In genomic region chr1:3717715-3718601, GRCh38 we compare ENCODE assay signal across 11 cellular contexts. TPM values are rescaled to one million over a fixed set of nuclear protein-coding genes. Genes with fewer than 3 reads are reported as not detected.
A peak's percentile ranks its signal among the peaks of the same experiment; 100 is the strongest.
DNase-seq lines count a peak whose midpoint lies in the region; ATAC-seq and TF ChIP-seq lines count a peak whose summit lies in the region.
"Had no signal": no experiment of that assay in that cellular context is flagged by ENCODE, and none has a peak within 500 bp of the region (broad histone marks: within the 10 kb centered on the region; RNA-seq: fewer than 3 reads in every experiment).

No MANE protein-coding gene starts in this region.

- H3K4me3 Mint-ChIP-seq in immature natural killer cell: no peak overlapping the region

- peaks cover 0 to 4% (median 2%) of the 10 kb centered on the region in 3 donors for H3K27me3 Mint-ChIP-seq in immature natural killer cell (ENCODE audit: low read depth in 3 of 3)

- ATAC-seq in mucosa of descending colon: peak; percentile 26

- intact Hi-C loops in mucosa of descending colon (cut with DNase I, micrococcal nuclease): no loop called here

- H3K4me1 Mint-ChIP-seq in immature natural killer cell: peaks cover 0 to 12% of the 10 kb centered on the region in 2 donors

- H3K4me3 ChIP-seq in H7 (ENCODE audit: insufficient read depth, low read depth, low read length): peak overlapping the region; percentile 38
- no peak overlapping the region for H3K4me3 ChIP-seq in mucosa of descending colon
- H3K4me3 ChIP-seq: HAP-1, thyroid gland had no signal

- H3K9me3 Mint-ChIP-seq in immature natural killer cell: no peaks in the 10 kb centered on the region

- DNase-seq in DMS 273 (lab: John Stamatoyannopoulos, UW; ENCODE audit: unreplicated experiment) (peak; percentile 67), DMS 273 treated with DMSO at 0.1 percent for 48 hours (lab: John Stamatoyannopoulos, UW) (no peak), H7 (peak; percentile 100), mucosa of descending colon (peak in 1 of 3 donors; percentile 14), DMS114 treated with DMSO at 0.1 percent for 48 hours (lab: John Stamatoyannopoulos, UW; ENCODE audit: unreplicated experiment) (no peak), immature natural killer cell (no peak), HT-29 (ENCODE audit: low spot score) (no peak)
- peak; percentile 61 for DNase-seq in activated CD8-positive, alpha-beta memory T cell treated with anti-CD3 and anti-CD28 coated beads, Interleukin-2, amount 50 U/mL, for 48 hours
- DNase-seq: thyroid gland had no signal

- H3K36me3 ChIP-seq in H7 (replicated peaks; ENCODE audit: control insufficient read depth, insufficient read depth, low read length) (no peaks in the 10 kb centered on the region), mucosa of descending colon (ENCODE audit: low read depth) (no peaks in the 10 kb centered on the region)
- H3K36me3 ChIP-seq: HAP-1, thyroid gland had no signal

- no peaks in the 10 kb centered on the region for H3K36me3 Mint-ChIP-seq in immature natural killer cell

- H3K27me3 ChIP-seq in H7 (ENCODE audit: control insufficient read depth, insufficient read depth, low read length): no peaks in the 10 kb centered on the region
- H3K27me3 ChIP-seq: thyroid gland had no signal

- no peaks in the 10 kb centered on the region for H3K4me1 ChIP-seq in mucosa of descending colon (ENCODE audit: low read depth)
- H3K4me1 ChIP-seq: HAP-1 had no signal

- H3K27ac Mint-ChIP-seq in immature natural killer cell: no peak overlapping the region

- TF ChIP-seq CTCF in mucosa of descending colon (IDR thresholded peaks at IDR 0.05): no peak

- H3K9me3 ChIP-seq in mucosa of descending colon: no peaks in the 10 kb centered on the region
- H3K9me3 ChIP-seq: HAP-1, thyroid gland had no signal

RNA-seq across cellular contexts. Expression of gene CCDC27, which starts 34.3 kb away (rescaled TPM):
- total RNA-seq in H7 (2014; rRNA removed; shearing (Covaris generic)): 0.04 and 0.07 TPM in 2 replicates
- not detected for total RNA-seq in mucosa of descending colon
- polyA plus RNA-seq in immature natural killer cell: not detected
- not detected in 2 replicates for total RNA-seq in HT-29 (2014; rRNA removed; shearing (Covaris generic))
- total RNA-seq: NCI-H460 had no signal

RNA-seq across cellular contexts. Expression of gene SMIM1, which starts 54.6 kb away (rescaled TPM):
- total RNA-seq in H7 (2014; rRNA removed; shearing (Covaris generic)): 5.0 and 6.5 TPM in 2 replicates
- total RNA-seq in mucosa of descending colon: 10 to 100 TPM in 1 of 3 donors, 1 to 10 TPM in 2; 1.6 to 16.1 (median 2.6) TPM
- polyA plus RNA-seq in immature natural killer cell: under 1 TPM in 1 of 3 donors, not detected in 2; 0.96 TPM
- 1.9 TPM in 1 of 2 replicates, not detected in the other for total RNA-seq in HT-29 (2014; rRNA removed; shearing (Covaris generic))
- total RNA-seq: NCI-H460 had no signal

Comparison
In these comparisons a context has a peak if more than half of its experiments do, and no peak if none do; other contexts are left out.
1. DNase-seq: peak in DMS 273 (single experiment), H7 (single experiment) and activated CD8-positive, alpha-beta memory T cell treated with anti-CD3 and anti-CD28 coated beads, Interleukin-2, amount 50 U/mL, for 48 hours (single experiment); none in DMS 273 treated with DMSO at 0.1 percent for 48 hours (single experiment), DMS114 treated with DMSO at 0.1 percent for 48 hours (single experiment), immature natural killer cell (0 of 3) and HT-29 (single experiment).